ENCODE assay signal across 1 cellular context in genomic region chr14:77416098-77416497, GRCh38. TPM values are rescaled to one million over a fixed set of nuclear protein-coding genes. Genes with fewer than 3 reads are reported as not detected.
"Had no signal": no experiment of that assay in that cellular context is flagged by ENCODE, and none has a peak within 500 bp of the region (broad histone marks: within the 10 kb centered on the region; RNA-seq: fewer than 3 reads in every experiment).

No MANE protein-coding gene starts in this region.

RNA-seq across cellular contexts. Expression of gene NOXRED1, which starts 7.2 kb away (rescaled TPM):
- total RNA-seq: G401 had no signal
